ENCODE assay signal across 33 cellular contexts in the genomic region with DNA sequence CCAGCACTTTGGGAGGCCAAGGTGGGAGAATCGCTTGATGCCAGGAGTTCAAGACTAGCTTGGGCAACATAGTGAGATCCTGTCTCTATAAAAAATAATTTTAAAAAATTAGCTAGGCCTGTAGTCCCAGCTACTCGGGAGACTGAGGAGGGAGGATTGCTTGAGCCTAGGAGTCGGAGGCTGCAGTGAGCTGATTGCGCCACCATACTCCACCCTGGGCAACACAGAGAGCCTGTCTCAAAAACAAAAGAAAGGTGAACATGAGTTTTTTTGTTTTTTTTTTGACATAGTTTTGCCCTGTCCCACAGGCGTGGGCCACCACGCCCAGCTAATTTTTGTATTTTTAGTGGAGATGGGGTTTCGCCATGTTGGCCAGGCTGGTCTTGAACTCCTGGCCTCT. TPM values are rescaled to one million over a fixed set of nuclear protein-coding genes. Genes with fewer than 3 reads are reported as not detected.
DNase-seq lines count a peak whose midpoint lies in the region; ATAC-seq, FAIRE-seq and TF ChIP-seq lines count a peak whose summit lies in the region.
"Had no signal": no experiment of that assay in that cellular context is flagged by ENCODE, and none has a peak within 500 bp of the region (broad histone marks: within the 10 kb centered on the region; RNA-seq: fewer than 3 reads in every experiment).

No MANE protein-coding gene starts in this region.

- H2AFZ ChIP-seq in keratinocyte (ENCODE audit: control insufficient read depth, low read length): no peak overlapping the region

- H3K79me2 ChIP-seq in keratinocyte (ENCODE audit: control insufficient read depth, insufficient read depth, low read length): peaks cover 80% of the 10 kb centered on the region

- dilution Hi-C loops in keratinocyte (cut with MboI; ENCODE audit: extremely low pct_ligation_motif_present, low sequenced_read_pairs): no loop called here

- H3K4me3 ChIP-seq in right atrium auricular region (no peak overlapping the region), keratinocyte (ENCODE audit: control insufficient read depth in 2 of 3, extremely low read depth in 1 of 3, insufficient read depth in 2 of 3, low read depth in 1 of 3, low read length in 3 of 3) (no peak overlapping the region)
- H3K4me3 ChIP-seq: esophagus muscularis mucosa, HAP-1, heart left ventricle, ovary, SJCRH30, testis had no signal

- TF ChIP-seq CTCF in right atrium auricular region (IDR thresholded peaks at IDR 0.05) (no peak), VCaP (conservative IDR thresholded peaks at IDR 0.05) (no peak), keratinocyte (optimal IDR thresholded peaks at IDR 0.05 in 1 of 3, IDR thresholded peaks at IDR 0.05 in 1 of 3, conservative IDR thresholded peaks at IDR 0.05 in 1 of 3; ENCODE audit: extremely low read depth in 1 of 3, insufficient read depth in 2 of 3, low read length in 3 of 3) (no peak)

- no peaks in the 10 kb centered on the region for H3K9me3 ChIP-seq in right atrium auricular region
- no peaks in the 10 kb centered on the region for H3K9me3 ChIP-seq in keratinocyte (ENCODE audit: control insufficient read depth, low read depth, low read length)
- H3K9me3 ChIP-seq: esophagus muscularis mucosa, HAP-1, heart left ventricle, ovary, SJCRH30, testis had no signal

- no peaks in the 10 kb centered on the region for H3K9me1 ChIP-seq in keratinocyte (ENCODE audit: control insufficient read depth, extremely low read depth, insufficient read depth, low read length)

- ATAC-seq in Right ventricle myocardium superior (ENCODE audit: poor library complexity): no peak
- ATAC-seq: heart left ventricle; natural killer cell treated with Interleukin-12 subunit alpha and Interleukin-12 subunit beta and Interleukin-15 and Interleukin-18, amount 100 ng/mL, for 72 hours had no signal

- peak overlapping the region; percentile 28 to 62 for H3K27ac ChIP-seq in right atrium auricular region
- H3K27ac ChIP-seq in VCaP: peak overlapping the region; percentile 54
- H3K27ac ChIP-seq in keratinocyte (ENCODE audit: control insufficient read depth, insufficient read depth, low read length): peak overlapping the region; percentile 20
- H3K27ac ChIP-seq: esophagus muscularis mucosa, SJCRH30, testis had no signal

- no peak overlapping the region for H3K9ac ChIP-seq in keratinocyte (ENCODE audit: control insufficient read depth, extremely low read depth, insufficient read depth, low read length)

- H3K4me2 ChIP-seq in keratinocyte (ENCODE audit: control insufficient read depth, extremely low read depth, insufficient read depth, low read depth, low read length): no peak overlapping the region

- intact Hi-C loops in Right ventricle myocardium superior (cut with DNase I): no loop called here

- H3K4me1 ChIP-seq in right atrium auricular region: peaks cover 0 to 61% of the 10 kb centered on the region in 2 donors
- H3K4me1 ChIP-seq in keratinocyte (ENCODE audit: control insufficient read depth, extremely low read depth, insufficient read depth, low read length): peaks cover 58% of the 10 kb centered on the region
- H3K4me1 ChIP-seq: HAP-1, SJCRH30 had no signal

- H3K36me3 ChIP-seq in right atrium auricular region (peaks cover 17% of the 10 kb centered on the region), keratinocyte (ENCODE audit: control insufficient read depth in 2 of 2, extremely low read depth in 1 of 2, insufficient read depth in 2 of 2, low read length in 2 of 2) (peaks cover 20 to 38% of the 10 kb centered on the region in 2 experiments)
- H3K36me3 ChIP-seq: ovary had no signal

- no peak for FAIRE-seq in keratinocyte (lab: Jason Lieb, UNC)
- FAIRE-seq: A204.1, GM18507, RCC 7860 had no signal

- H4K20me1 ChIP-seq in keratinocyte (ENCODE audit: control insufficient read depth, extremely low read depth, insufficient read depth, low read length): peaks cover 9% of the 10 kb centered on the region

- no peak for DNase-seq in right atrium auricular region (ENCODE audit: low spot score)
- DNase-seq in Right ventricle myocardium superior: no peak
- no peak for DNase-seq in keratinocyte (ENCODE audit: low read depth, low spot score)
- no peak for DNase-seq in activated CD8-positive, alpha-beta memory T cell treated with anti-CD3 and anti-CD28 coated beads, Interleukin-2, amount 50 U/mL, for 4 hours
- no peak for DNase-seq in activated naive CD4-positive, alpha-beta T cell (lab: John Stamatoyannopoulos, UW)
- no peak for DNase-seq in medulla oblongata (ENCODE audit: extremely low spot score)
- no peak for DNase-seq in NOMO-1 treated with dmso at 0.1 percent for 144 hours (lab: John Stamatoyannopoulos, UW; ENCODE audit: unreplicated experiment)
- DNase-seq: activated CD4-positive, alpha-beta T cell treated with anti-CD3 and anti-CD28 coated beads for 4 hours; activated naive CD8-positive, alpha-beta T cell treated with anti-CD3 and anti-CD28 coated beads, Interleukin-2, amount 50 U/mL, for 24 hours; activated T-cell treated with anti-CD3 and anti-CD28 coated beads, Interleukin-2, amount 50 U/mL, for 48 hours; central memory CD4-positive, alpha-beta T cell; dermis blood vessel endothelial cell; DMS153; foreskin melanocyte; heart left ventricle; IMR-90; kidney glomerular epithelial cell; NCI-H146; NCI-H345; NCI-H748 treated with DMSO at 0.1 percent for 48 hours; ovary; SJCRH30; stimulated activated naive CD4-positive, alpha-beta T cell treated with Interleukin-2 at 50 U/mL for 16 hours; SW 1271; T-helper 9 cell; testis had no signal

- no peaks in the 10 kb centered on the region for H3K27me3 ChIP-seq in right atrium auricular region
- no peaks in the 10 kb centered on the region for H3K27me3 ChIP-seq in keratinocyte (ENCODE audit: control insufficient read depth, extremely low read depth, insufficient read depth, low read length)
- H3K27me3 ChIP-seq: esophagus muscularis mucosa, heart left ventricle, ovary, SJCRH30, testis had no signal

RNA-seq across cellular contexts. Expression of a gene that starts 17.6 kb away (rescaled TPM):
- total RNA-seq in right atrium auricular region (10 to 100 TPM; 18.8 to 40.6 TPM), Right ventricle myocardium superior (36.3 TPM)
- polyA plus RNA-seq in keratinocyte: 24.9 to 51.4 TPM (median 29.2 TPM) in 3 replicates
- polyA plus RNA-seq in keratinocyte (2011; ENCODE audit: low read depth): 65.8 TPM
- 22.9 and 50.3 TPM in 2 replicates for polyA plus RNA-seq in keratinocyte (2011; cell fraction: cytosol; rRNA removed)
- 100 and 122 TPM in 2 replicates for polyA plus RNA-seq in keratinocyte (2011; cell fraction: nucleus; rRNA removed)
- polyA plus RNA-seq in keratinocyte (2012; ENCODE audit: low replicate concordance): 47.2 and 78.2 TPM in 2 replicates
- 63.9 to 128 TPM (median 69.3 TPM) in 3 replicates for polyA minus RNA-seq in keratinocyte
- 86.5 TPM for polyA minus RNA-seq in keratinocyte (2011; cell fraction: cytosol; rRNA and poly(A)+ RNA removed)
- 121 and 126 TPM in 2 replicates for polyA minus RNA-seq in keratinocyte (2011; cell fraction: nucleus; rRNA and poly(A)+ RNA removed)

RNA-seq across cellular contexts. Expression of a gene that starts 29.5 kb away (rescaled TPM):
- total RNA-seq in right atrium auricular region (10 to 100 TPM; 16.0 to 21.9 TPM), Right ventricle myocardium superior (13.5 TPM)
- polyA plus RNA-seq in keratinocyte: 9.3 to 16.6 TPM (median 10.0 TPM) in 3 replicates
- polyA plus RNA-seq in keratinocyte (2011; ENCODE audit: low read depth): 0.97 TPM
- 6.4 and 7.8 TPM in 2 replicates for polyA plus RNA-seq in keratinocyte (2011; cell fraction: cytosol; rRNA removed)
- 20.6 and 24.4 TPM in 2 replicates for polyA plus RNA-seq in keratinocyte (2011; cell fraction: nucleus; rRNA removed)
- polyA plus RNA-seq in keratinocyte (2012; ENCODE audit: low replicate concordance): 5.7 and 8.2 TPM in 2 replicates
- polyA minus RNA-seq in keratinocyte: 12.4 to 25.5 TPM (median 15.5 TPM) in 3 replicates
- polyA minus RNA-seq in keratinocyte (2011; cell fraction: cytosol; rRNA and poly(A)+ RNA removed): 9.2 TPM
- 9.4 and 16.4 TPM in 2 replicates for polyA minus RNA-seq in keratinocyte (2011; cell fraction: nucleus; rRNA and poly(A)+ RNA removed)
